In genomic region chrX:13029341-13029740, GRCh38 we compare ENCODE assay signal across 8 cellular contexts. TPM values are rescaled to one million over a fixed set of nuclear protein-coding genes. Genes with fewer than 3 reads are reported as not detected.
DNase-seq lines count a peak whose midpoint lies in the region; TF ChIP-seq lines count a peak whose summit lies in the region.

No MANE protein-coding gene starts in this region.

- no peaks in the 10 kb centered on the region for H3K27me3 ChIP-seq in CD4-positive, alpha-beta memory T cell (ENCODE audit: insufficient read depth, low read length)
- H3K27me3 ChIP-seq in MM.1S (replicated peaks; ENCODE audit: insufficient read depth, low read length), result no peaks in the 10 kb centered on the region

- H3K27me3 Mint-ChIP-seq in CD4-positive, alpha-beta memory T cell, result no peaks in the 10 kb centered on the region
- H3K27me3 Mint-ChIP-seq in endothelial cell (ENCODE audit: unreplicated experiment) (no peaks in the 10 kb centered on the region), nephron (ENCODE audit: low read depth) (peaks cover 3% of the 10 kb centered on the region)

- H4K20me1 ChIP-seq in MM.1S (ENCODE audit: insufficient read depth, low read length), result no peaks in the 10 kb centered on the region

- H3K79me2 ChIP-seq in MM.1S (ENCODE audit: low read length), result no peaks in the 10 kb centered on the region

- H3K36me3 ChIP-seq in CD4-positive, alpha-beta memory T cell (ENCODE audit: insufficient read depth, low read length), result no peaks in the 10 kb centered on the region
- H3K36me3 ChIP-seq in MM.1S (replicated peaks; ENCODE audit: insufficient read depth, low read length), result no peaks in the 10 kb centered on the region

- peak overlapping the region; percentile 42 for H3K27ac ChIP-seq in CD4-positive, alpha-beta memory T cell (ENCODE audit: low read depth, low read length)
- H3K27ac ChIP-seq in MM.1S (ENCODE audit: low read length), result no peak overlapping the region

- H3K4me2 ChIP-seq in MM.1S (ENCODE audit: low read depth, low read length), result no peak overlapping the region

- peaks cover 45 to 76% (median 61%) of the 10 kb centered on the region in 4 donors for H3K4me1 Mint-ChIP-seq in CD4-positive, alpha-beta memory T cell
- H3K4me1 Mint-ChIP-seq in endothelial cell (ENCODE audit: unreplicated experiment), result peaks cover 23% of the 10 kb centered on the region
- peaks cover 57% of the 10 kb centered on the region for H3K4me1 Mint-ChIP-seq in nephron

- peaks cover 0 to 3% (median 0%) of the 10 kb centered on the region in 8 donors for H3K9me3 Mint-ChIP-seq in CD4-positive, alpha-beta memory T cell
- H3K9me3 Mint-ChIP-seq in endothelial cell (ENCODE audit: unreplicated experiment) (no peaks in the 10 kb centered on the region), nephron (peaks cover 5% of the 10 kb centered on the region)

- H3K27ac Mint-ChIP-seq in CD4-positive, alpha-beta memory T cell, result peak overlapping the region; percentile 74 to 94 (median 90)
- peak overlapping the region; percentile 90 for H3K27ac Mint-ChIP-seq in endothelial cell (ENCODE audit: unreplicated experiment)
- H3K27ac Mint-ChIP-seq in nephron, result peak overlapping the region; percentile 95 to 98 (median 96)

- H3F3A ChIP-seq in MM.1S (ENCODE audit: insufficient read depth, low read length), result no peaks in the 10 kb centered on the region

- no peak overlapping the region for H2AFZ ChIP-seq in MM.1S (ENCODE audit: low read length)

- CTCF ChIA-PET in CD4-positive, alpha-beta memory T cell (lab: Charles Lee; ENCODE audit: partially characterized antibody), result interaction anchor here (1.5 kb wide), 1 partner anchor 63 kb away, joined by 9 read pairs; no protein-coding TSS in a partner anchor
- CTCF ChIA-PET in HEK293T (lab: Yijun Ruan, JAX), result no interaction called here

- no peak for TF ChIP-seq CTCF in endothelial cell (IDR thresholded peaks at IDR 0.05; ENCODE audit: unreplicated experiment)
- TF ChIP-seq CTCF in nephron (IDR thresholded peaks at IDR 0.05; ENCODE audit: unreplicated experiment in 3 of 3), result no peak
- no peak for TF ChIP-seq CTCF in GM20000 (IDR thresholded peaks at IDR 0.05; ENCODE audit: extremely low read depth, missing control alignments)
- TF ChIP-seq CTCF in MM.1S (IDR thresholded peaks at IDR 0.05; ENCODE audit: low read length), result no peak

- peak overlapping the region; percentile 33 to 79 (median 65) for H3K4me3 Mint-ChIP-seq in CD4-positive, alpha-beta memory T cell
- H3K4me3 Mint-ChIP-seq in endothelial cell (ENCODE audit: unreplicated experiment), result no peak overlapping the region
- H3K4me3 Mint-ChIP-seq in nephron, result peak overlapping the region in 1 of 3 experiments; percentile 13

- no peak for DNase-seq in CD4-positive, alpha-beta memory T cell
- DNase-seq in endothelial cell (ENCODE audit: low spot score) (no peak), GM20000 (ENCODE audit: low spot score) (no peak), SIG-M5 treated with dmso at 0.1 percent for 504 hours (lab: John Stamatoyannopoulos, UW; ENCODE audit: unreplicated experiment) (no peak), MM.1S (no peak), HEK293T (ENCODE audit: extremely low spot score) (no peak)

- no peaks in the 10 kb centered on the region for H3K9me2 ChIP-seq in MM.1S (replicated peaks; ENCODE audit: insufficient read depth, low read length)

- no peak overlapping the region for H3K4me3 ChIP-seq in CD4-positive, alpha-beta memory T cell (ENCODE audit: low read length in 2 of 2)
- H3K4me3 ChIP-seq in MM.1S (ENCODE audit: low read length), result no peak overlapping the region

- POLR2A ChIA-PET in CD4-positive, alpha-beta memory T cell (lab: Charles Lee; ENCODE audit: partially characterized antibody), result interaction anchor here (1.1 to 13.7 kb wide), 12 partner anchors 15 to 73 kb away, joined by 3 to 218 read pairs (median 17); partner anchors contain the start of gene TMSB4X
- POLR2A ChIA-PET in HEK293T (lab: Yijun Ruan, JAX), result no interaction called here

- intact Hi-C loops in CD4-positive, alpha-beta memory T cell (cut with micrococcal nuclease), result no loop called here

- no peaks in the 10 kb centered on the region for H3K36me3 Mint-ChIP-seq in CD4-positive, alpha-beta memory T cell
- no peaks in the 10 kb centered on the region for H3K36me3 Mint-ChIP-seq in endothelial cell (ENCODE audit: low read depth, unreplicated experiment)
- H3K36me3 Mint-ChIP-seq in nephron (ENCODE audit: low read depth), result no peaks in the 10 kb centered on the region

- H3K9ac ChIP-seq in MM.1S (ENCODE audit: low read length), result no peak overlapping the region

- peaks cover 72% of the 10 kb centered on the region for H3K4me1 ChIP-seq in CD4-positive, alpha-beta memory T cell (ENCODE audit: insufficient read depth, low read length)
- no peaks in the 10 kb centered on the region for H3K4me1 ChIP-seq in MM.1S (ENCODE audit: low read length)

- no peaks in the 10 kb centered on the region for H3K9me3 ChIP-seq in CD4-positive, alpha-beta memory T cell (ENCODE audit: control insufficient read depth in 1 of 2, low read length in 2 of 2)
- H3K9me3 ChIP-seq in MM.1S (replicated peaks; ENCODE audit: insufficient read depth, low read length), result no peaks in the 10 kb centered on the region

TF ChIP-seq in PFSK-1, 5 proteins besides CTCF, POLR2A, EP300 and RAD21:
- TF ChIP-seq SIN3A (IDR thresholded peaks at IDR 0.05; ENCODE audit: borderline replicate concordance, insufficient read depth, low read length) (0 out of 2 replicates have a peak, but pooled peaks have one; percentile 9), POLR2AphosphoS5 (IDR thresholded peaks at IDR 0.05; ENCODE audit: low read depth, low read length) (no peak)
TF ChIP-seq in PFSK-1: peak in this region for 1.

TF ChIP-seq in HEK293T, 16 proteins besides CTCF, POLR2A, EP300 and RAD21:
- TF ChIP-seq LEF1 (IDR thresholded peaks at IDR 0.05; ENCODE audit: borderline replicate concordance) (no peak), SUZ12 (IDR thresholded peaks at IDR 0.05) (no peak), CTBP1 (IDR thresholded peaks at IDR 0.05; ENCODE audit: borderline replicate concordance) (no peak), ELF4 (IDR thresholded peaks at IDR 0.05) (no peak), L3MBTL2 (conservative IDR thresholded peaks at IDR 0.05) (no peak), TARDBP (IDR thresholded peaks at IDR 0.05) (no peak), SP1 (IDR thresholded peaks at IDR 0.05) (no peak), NFRKB (IDR thresholded peaks at IDR 0.05) (no peak), FOXK2 (IDR thresholded peaks at IDR 0.05) (no peak), ZNF384 (IDR thresholded peaks at IDR 0.05) (no peak), FOXM1 (IDR thresholded peaks at IDR 0.05; ENCODE audit: borderline replicate concordance) (no peak), PKNOX1 (IDR thresholded peaks at IDR 0.05) (no peak), BHLHE40 (IDR thresholded peaks at IDR 0.05; ENCODE audit: borderline replicate concordance) (no peak), HDGF (IDR thresholded peaks at IDR 0.05; ENCODE audit: borderline replicate concordance) (no peak), FOXA1 (IDR thresholded peaks at IDR 0.05) (no peak), ARNT (IDR thresholded peaks at IDR 0.05) (no peak)

RNA-seq across cellular contexts. Expression of gene FAM9C, which starts 15.1 kb away (rescaled TPM):
- total RNA-seq in CD4-positive, alpha-beta memory T cell, result not detected
- polyA plus RNA-seq in CD4-positive, alpha-beta memory T cell, result under 1 TPM in 1 of 2 donors, not detected in 1; 0.34 TPM
- not detected for polyA plus RNA-seq in PFSK-1 (2012; ENCODE audit: insufficient read length, low read depth)
- total RNA-seq in endothelial cell (ENCODE audit: unreplicated experiment), result not detected

RNA-seq across cellular contexts. Expression of gene TMSB4X, which starts 54.4 kb away (rescaled TPM):
- total RNA-seq in CD4-positive, alpha-beta memory T cell, result 1,000 to 10,000 TPM; 4,851 to 5,116 TPM
- over 10,000 TPM; 27,942 to 36,115 TPM for polyA plus RNA-seq in CD4-positive, alpha-beta memory T cell
- 1,944 TPM for polyA plus RNA-seq in PFSK-1 (2012; ENCODE audit: insufficient read length, low read depth)
- total RNA-seq in endothelial cell (ENCODE audit: unreplicated experiment), result 3,201 TPM
